35 cellular contexts compared by ENCODE assay signal in the genomic region with DNA sequence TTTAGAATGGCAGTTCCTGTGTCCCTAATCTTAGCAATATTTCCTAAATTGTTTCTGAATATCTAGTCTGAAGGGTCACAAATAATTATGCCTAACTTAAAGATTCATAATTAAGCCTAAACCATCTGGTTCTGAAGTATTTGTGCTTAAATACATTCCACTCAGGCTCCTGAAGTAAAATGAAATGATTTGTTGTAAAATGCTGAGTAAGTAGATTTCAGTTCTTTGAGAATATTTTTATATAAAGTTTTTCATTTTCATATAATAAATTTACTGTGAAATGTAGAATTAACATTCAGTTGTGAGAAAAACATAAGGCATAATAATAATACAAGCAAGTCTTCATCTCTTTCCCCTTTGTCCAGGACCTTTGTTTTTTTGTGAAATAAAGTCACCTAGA.
"Had no signal": no experiment of that assay in that cellular context is flagged by ENCODE, and none has a peak within 500 bp of the region (broad histone marks: within the 10 kb centered on the region; RNA-seq: fewer than 3 reads in every experiment).

No MANE protein-coding gene starts in this region.

- H3K27ac ChIP-seq: adrenal gland, body of pancreas, brain microvascular endothelial cell, breast epithelium, WERI-Rb-1 had no signal

- H3K9me3 ChIP-seq: adrenal gland, body of pancreas, breast epithelium had no signal

- DNase-seq: activated CD4-positive, alpha-beta memory T cell treated with anti-CD3 and anti-CD28 coated beads for 36 hours; activated CD4-positive, alpha-beta T cell treated with anti-CD3 and anti-CD28 coated beads for 4 hours; activated CD4-positive, alpha-beta T cell treated with anti-CD3 and anti-CD28 coated beads, Interleukin-2, amount 10 ng/mL, durations not matched to agents 24 days and 14 days; activated CD4-positive, alpha-beta T cell treated with anti-CD3 and anti-CD28 coated beads, Interleukin-2, amount 50 U/mL, for 1 hour; activated CD4-positive, alpha-beta T cell treated with anti-CD3 and anti-CD28 coated beads, Interleukin-2, amount 50 U/mL, for 4 hours; activated CD4-positive, CD25-positive, alpha-beta regulatory T cell; activated CD4-positive, CD25-positive, alpha-beta regulatory T cell treated with anti-CD3 and anti-CD28 coated beads, Interleukin-2, amount 50 U/mL, for 72 hours; activated CD8-positive, alpha-beta memory T cell treated with anti-CD3 and anti-CD28 coated beads, Interleukin-2, amount 50 U/mL, for 4 hours; activated CD8-positive, alpha-beta T cell treated with anti-CD3 and anti-CD28 coated beads for 36 hours; activated effector memory CD4-positive, alpha-beta T cell treated with anti-CD3 and anti-CD28 coated beads, Interleukin-2, amount 50 U/mL, for 16 hours; activated gamma-delta T cell treated with Interleukin-2 at 50 U/mL for 16 hours; activated naive CD4-positive, alpha-beta T cell; activated naive CD4-positive, alpha-beta T cell treated with anti-CD3 and anti-CD28 coated beads for 36 hours; activated naive CD4-positive, alpha-beta T cell treated with anti-CD3 and anti-CD28 coated beads, Interleukin-2, amount 50 U/mL, for 16 hours; activated naive CD8-positive, alpha-beta T cell treated with anti-CD3 and anti-CD28 coated beads for 36 hours; activated T-cell treated with anti-CD3 and anti-CD28 coated beads for 4 hours; activated T-cell treated with anti-CD3 and anti-CD28 coated beads, Interleukin-2, amount 50 U/mL, for 1 hour; activated T-cell treated with anti-CD3 and anti-CD28 coated beads, Interleukin-2, amount 50 U/mL, for 4 hours; activated T-cell treated with anti-CD3 and anti-CD28 coated beads, Interleukin-2, amount 50 U/mL, for 72 hours; adrenal gland; amniotic stem cell; aorta; body of pancreas; brain microvascular endothelial cell; central memory CD4-positive, alpha-beta T cell; T-helper 1 cell; T-helper 2 cell; T-helper 9 cell; WERI-Rb-1 had no signal

- FAIRE-seq: astrocyte, colon had no signal

- ATAC-seq: activated CD8-positive, alpha-beta T cell treated with anti-CD3 and anti-CD28 coated beads for 36 hours; activated naive CD4-positive, alpha-beta T cell treated with anti-CD3 and anti-CD28 coated beads, Interleukin-2, amount 50 U/mL, for 72 hours; activated T-cell treated with anti-CD3 and anti-CD28 coated beads, Interleukin-2, amount 50 U/mL, for 4 hours; activated T-cell treated with anti-CD3 and anti-CD28 coated beads, Interleukin-2, amount 50 U/mL, for 72 hours; activated T-helper 17 cell treated with anti-CD3 and anti-CD28 coated beads, Interleukin-2, amount 50 U/mL, for 72 hours; body of pancreas; WTC11 had no signal

- H3K27me3 ChIP-seq: adrenal gland, body of pancreas, brain microvascular endothelial cell, breast epithelium had no signal

- H3K4me1 ChIP-seq: adrenal gland, body of pancreas, breast epithelium had no signal

- H3K36me3 ChIP-seq: adrenal gland, brain microvascular endothelial cell, breast epithelium, WERI-Rb-1 had no signal

- H3K4me3 ChIP-seq: adrenal gland, body of pancreas, breast epithelium had no signal
